ENCODE assay signal across 1 cellular context in the genomic region with DNA sequence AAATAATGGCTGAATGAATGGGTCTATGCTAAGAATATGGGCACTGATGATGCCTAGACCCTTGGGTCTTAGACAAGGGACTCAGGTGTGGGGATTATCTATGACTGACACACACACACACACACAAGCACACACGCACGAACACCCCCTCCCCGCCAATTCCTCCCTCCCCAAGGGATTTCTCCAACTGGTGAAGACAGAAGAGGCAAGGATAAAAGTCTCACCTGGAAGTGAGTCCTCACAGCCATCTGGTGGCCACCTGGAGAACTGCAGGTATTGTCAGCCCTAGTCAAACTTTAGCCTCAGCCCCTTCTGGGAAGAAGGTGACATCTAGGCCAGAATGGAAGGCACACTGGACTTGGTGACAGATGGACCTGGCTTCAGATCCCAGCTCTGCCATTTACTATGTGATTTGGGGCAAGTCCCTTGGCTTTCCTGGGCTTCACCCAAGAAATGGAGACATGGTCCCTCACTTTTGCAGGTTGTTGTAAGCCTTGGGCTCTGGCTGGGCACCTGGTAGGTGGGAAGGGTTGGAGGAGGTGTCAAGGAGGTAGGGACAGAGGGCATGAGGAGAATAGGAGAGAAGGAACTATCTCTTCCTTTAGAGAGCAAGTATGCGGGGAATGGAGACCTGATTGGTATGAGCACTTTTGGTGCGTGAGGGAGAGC.
TF ChIP-seq lines count a peak whose summit lies in the region.

No MANE protein-coding gene starts in this region.

TF ChIP-seq in HCT116, 20 proteins besides CTCF, POLR2A, EP300 and RAD21:
- TF ChIP-seq, protein P1, sequence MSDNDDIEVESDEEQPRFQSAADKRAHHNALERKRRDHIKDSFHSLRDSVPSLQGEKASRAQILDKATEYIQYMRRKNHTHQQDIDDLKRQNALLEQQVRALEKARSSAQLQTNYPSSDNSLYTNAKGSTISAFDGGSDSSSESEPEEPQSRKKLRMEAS (IDR thresholded peaks at IDR 0.05) = no peak
TF ChIP-seq in HCT116: peak in this region for 0.
